Comparison of ENCODE assay signal across 11 cellular contexts in genomic region chr20:56454754-56455153, GRCh38. TPM values are rescaled to one million over a fixed set of nuclear protein-coding genes. Genes with fewer than 3 reads are reported as not detected.
DNase-seq lines count a peak whose midpoint lies in the region; ATAC-seq and TF ChIP-seq lines count a peak whose summit lies in the region.
"Had no signal": no experiment of that assay in that cellular context is flagged by ENCODE, and none has a peak within 500 bp of the region (broad histone marks: within the 10 kb centered on the region; RNA-seq: fewer than 3 reads in every experiment).

No MANE protein-coding gene starts in this region.

- TF ChIP-seq CTCF in endodermal cell (conservative IDR thresholded peaks at IDR 0.05), result no peak

- no peak overlapping the region for H3K27ac ChIP-seq in endodermal cell (ENCODE audit: low read depth, low read length)
- H3K27ac ChIP-seq: tibial artery had no signal

- WGBS in endodermal cell (ENCODE audit: insufficient coverage in 1 of 2, insufficient read length in 1 of 2), 2 experiments, result 84 to 91% methylated on average over 5 to 7 of the region's 7 CpGs

- no peaks in the 10 kb centered on the region for H3K4me1 ChIP-seq in endodermal cell (ENCODE audit: control insufficient read depth, insufficient read depth, low read length)
- H3K4me1 ChIP-seq: tibial artery had no signal

- H3K4me3 Mint-ChIP-seq in activated naive CD8-positive, alpha-beta T cell, result no peak overlapping the region
- H3K4me3 Mint-ChIP-seq in endodermal cell, result no peak overlapping the region

- H3K36me3 ChIP-seq in endodermal cell (ENCODE audit: control insufficient read depth, insufficient read depth, low read length), result no peaks in the 10 kb centered on the region
- H3K36me3 ChIP-seq: tibial artery had no signal

- peaks cover 12% of the 10 kb centered on the region for H3K4me1 Mint-ChIP-seq in activated naive CD8-positive, alpha-beta T cell (ENCODE audit: low read depth)
- no peaks in the 10 kb centered on the region for H3K4me1 Mint-ChIP-seq in endodermal cell

- H3K27me3 ChIP-seq in endodermal cell (ENCODE audit: control insufficient read depth, insufficient read depth, low read length, poor library complexity, severe bottlenecking), result peaks cover 30% of the 10 kb centered on the region
- H3K27me3 ChIP-seq: tibial artery had no signal

- no peaks in the 10 kb centered on the region for H3K27me3 Mint-ChIP-seq in activated naive CD8-positive, alpha-beta T cell
- peaks cover 27% of the 10 kb centered on the region for H3K27me3 Mint-ChIP-seq in endodermal cell (ENCODE audit: insufficient read depth)

- peak; percentile 80 for ATAC-seq in GM18858 (IDR thresholded peaks at IDR 0.05; ENCODE audit: unreplicated experiment)
- ATAC-seq in GM19468 (IDR thresholded peaks at IDR 0.05; ENCODE audit: extremely low read depth, unreplicated experiment), result peak; percentile 70
- ATAC-seq in HG03103 (IDR thresholded peaks at IDR 0.05; ENCODE audit: low read depth, unreplicated experiment), result peak; percentile 55

- H3K4me3 ChIP-seq in endodermal cell (ENCODE audit: low read length), result no peak overlapping the region
- H3K4me3 ChIP-seq: tibial artery had no signal

- no peak for DNase-seq in endodermal cell
- no peak for DNase-seq in EL
- no peak for DNase-seq in NCI-H748 (lab: John Stamatoyannopoulos, UW; ENCODE audit: unreplicated experiment)
- DNase-seq: hippocampal formation, NCI-H1417 treated with DMSO at 0.1 percent for 48 hours, Right ventricle myocardium superior, tibial artery had no signal

- H3K9me3 ChIP-seq in endodermal cell (ENCODE audit: control insufficient read depth, low read length), result no peaks in the 10 kb centered on the region
- H3K9me3 ChIP-seq: tibial artery had no signal

- no peak overlapping the region for H3K9ac ChIP-seq in endodermal cell (ENCODE audit: extremely low read depth, low read length, poor library complexity, severe bottlenecking)

- H3K27ac Mint-ChIP-seq in activated naive CD8-positive, alpha-beta T cell, result peak overlapping the region; percentile 80
- no peak overlapping the region for H3K27ac Mint-ChIP-seq in endodermal cell

- H3K9me3 Mint-ChIP-seq in activated naive CD8-positive, alpha-beta T cell (ENCODE audit: low read depth), result no peaks in the 10 kb centered on the region
- H3K9me3 Mint-ChIP-seq in endodermal cell, result no peaks in the 10 kb centered on the region

- H3K36me3 Mint-ChIP-seq in activated naive CD8-positive, alpha-beta T cell, result peaks cover 4% of the 10 kb centered on the region
- H3K36me3 Mint-ChIP-seq in endodermal cell (ENCODE audit: low read depth), result no peaks in the 10 kb centered on the region

RNA-seq across cellular contexts. Expression of gene RTF2, which starts 13.7 kb away (rescaled TPM):
- total RNA-seq in endodermal cell, result 10 to 100 TPM; 63.0 to 65.1 TPM
- polyA plus RNA-seq in endodermal cell (2013, experiment 1 of 2), result 64.4 TPM
- 63.0 TPM for polyA plus RNA-seq in endodermal cell (2013, experiment 2 of 2)

RNA-seq across cellular contexts. Expression of gene CASS4, which starts 42.7 kb away (rescaled TPM):
- not detected for total RNA-seq in endodermal cell
- polyA plus RNA-seq in endodermal cell (2013, experiment 1 of 2), result 0.11 TPM
- 0.12 TPM for polyA plus RNA-seq in endodermal cell (2013, experiment 2 of 2)
